ENCODE assay signal across 9 cellular contexts in genomic region chr12:57726151-57726883, GRCh38. TPM values are rescaled to one million over a fixed set of nuclear protein-coding genes. Genes with fewer than 3 reads are reported as not detected.
A peak's percentile ranks its signal among the peaks of the same experiment; 100 is the strongest.
DNase-seq lines count a peak whose midpoint lies in the region; ATAC-seq, FAIRE-seq and TF ChIP-seq lines count a peak whose summit lies in the region.
"Had no signal": no experiment of that assay in that cellular context is flagged by ENCODE, and none has a peak within 500 bp of the region (broad histone marks: within the 10 kb centered on the region; RNA-seq: fewer than 3 reads in every experiment).

No MANE protein-coding gene starts in this region.

- peaks cover 8% of the 10 kb centered on the region for H3K4me1 Mint-ChIP-seq in neural crest cell

- H3K4me3 Mint-ChIP-seq in neural crest cell, result peak overlapping the region; percentile 97

- H3K27me3 Mint-ChIP-seq in neural crest cell (ENCODE audit: low read depth), result peaks cover 84% of the 10 kb centered on the region
- H3K27me3 Mint-ChIP-seq: naive thymus-derived CD8-positive, alpha-beta T cell had no signal

- FAIRE-seq in GM12892 (lab: Jason Lieb, UNC) (no peak), GM19239 (lab: Jason Lieb, UNC) (no peak)

- DNase-seq in 8988T (peak; percentile 97), GM12892 (ENCODE audit: insufficient read length) (peak; percentile 14), NCI-H2107 (lab: John Stamatoyannopoulos, UW) (peak; percentile 82), foreskin melanocyte (peak; percentile 78), neural crest cell (ENCODE audit: low read depth, low spot score) (peak; percentile 80), GM19239 (ENCODE audit: insufficient read length, low spot score) (no peak)
- DNase-seq in activated CD8-positive, alpha-beta memory T cell treated with anti-CD3 and anti-CD28 coated beads, Interleukin-2, amount 50 U/mL, for 48 hours, result peak; percentile 61

- no peaks in the 10 kb centered on the region for H3K9me3 Mint-ChIP-seq in neural crest cell
- H3K9me3 Mint-ChIP-seq: naive thymus-derived CD8-positive, alpha-beta T cell had no signal

- no peak for TF ChIP-seq POLR2A in GM12892 (IDR thresholded peaks at IDR 0.05; ENCODE audit: low read depth, low read length)

- ATAC-seq in GM19452 (IDR thresholded peaks at IDR 0.05; ENCODE audit: unreplicated experiment), result no peak

- peak; percentile 76 for TF ChIP-seq CTCF in neural crest cell (conservative IDR thresholded peaks at IDR 0.05)

- peaks cover 4% of the 10 kb centered on the region for H3K36me3 Mint-ChIP-seq in neural crest cell (ENCODE audit: low read depth)

- peak overlapping the region; percentile 82 for H3K27ac Mint-ChIP-seq in neural crest cell (ENCODE audit: unreplicated experiment)

RNA-seq across cellular contexts. Expression of gene AGAP2, which starts 12.2 kb away (rescaled TPM):
- 4.7 TPM for polyA plus RNA-seq in GM12892 (2012; ENCODE audit: missing spikeins)
- total RNA-seq in neural crest cell, result 3.9 and 4.1 TPM in 2 replicates

RNA-seq across cellular contexts. Expression of gene TSPAN31, which starts 18.5 kb away (rescaled TPM):
- 30.4 TPM for polyA plus RNA-seq in GM12892 (2012; ENCODE audit: missing spikeins)
- 23.5 and 26.9 TPM in 2 replicates for total RNA-seq in neural crest cell

RNA-seq across cellular contexts. Expression of gene CDK4, which starts 25.8 kb away (rescaled TPM):
- 137 TPM for polyA plus RNA-seq in GM12892 (2012; ENCODE audit: missing spikeins)
- 332 and 333 TPM in 2 replicates for total RNA-seq in neural crest cell

RNA-seq across cellular contexts. Expression of gene MARCHF9, which starts 28.6 kb away (rescaled TPM):
- 11.8 TPM for polyA plus RNA-seq in GM12892 (2012; ENCODE audit: missing spikeins)
- total RNA-seq in neural crest cell, result 16.7 and 18.8 TPM in 2 replicates

RNA-seq across cellular contexts. Expression of gene OS9, which starts 32.4 kb away (rescaled TPM):
- polyA plus RNA-seq in GM12892 (2012; ENCODE audit: missing spikeins), result 67.8 TPM
- total RNA-seq in neural crest cell, result 123 and 135 TPM in 2 replicates
